Comparison of ENCODE assay signal across 1 cellular context in genomic region chr15:90936823-90937222, GRCh38.
TF ChIP-seq lines count a peak whose summit lies in the region.

No MANE protein-coding gene starts in this region.

TF ChIP-seq in GM23338, 12 proteins besides CTCF, POLR2A, EP300 and RAD21:
- TF ChIP-seq EZH2 (IDR thresholded peaks at IDR 0.05; ENCODE audit: low read depth, unreplicated experiment) (no peak), JUNB (IDR thresholded peaks at IDR 0.05; ENCODE audit: unreplicated experiment) (no peak), ETS1 (IDR thresholded peaks at IDR 0.05) (no peak), NANOG (IDR thresholded peaks at IDR 0.05; ENCODE audit: borderline replicate concordance) (no peak), EZH2phosphoT487 (IDR thresholded peaks at IDR 0.05; ENCODE audit: unreplicated experiment) (no peak), ZNF462 (CRISPR knock-in tag; IDR thresholded peaks at IDR 0.05) (no peak), REST (IDR thresholded peaks at IDR 0.05; ENCODE audit: unreplicated experiment) (no peak)
